Comparison of ENCODE assay signal across 1 cellular context in the genomic region with DNA sequence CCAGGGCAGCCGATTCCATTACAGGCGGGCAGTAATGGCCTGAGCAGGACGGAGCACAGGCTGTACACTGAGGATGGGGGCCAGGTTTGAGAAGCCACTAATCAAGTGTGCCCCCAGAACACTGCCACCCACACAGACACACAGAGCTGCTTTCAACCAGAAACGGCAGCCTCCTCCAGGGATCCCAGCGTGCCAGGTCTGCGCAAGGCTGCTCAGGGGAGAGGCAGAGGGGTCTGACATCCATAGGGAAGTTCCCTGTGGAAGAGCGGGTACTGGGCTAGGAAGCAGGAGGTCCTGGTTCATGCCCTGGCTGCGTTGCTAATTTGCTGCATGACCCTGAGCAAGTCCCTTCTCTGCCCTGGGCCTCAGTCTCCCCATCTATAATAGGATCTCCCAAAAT.
TF ChIP-seq lines count a peak whose summit lies in the region.

No MANE protein-coding gene starts in this region.

TF ChIP-seq in IMR-90, 13 proteins besides CTCF, POLR2A, EP300 and RAD21:
- TF ChIP-seq FOS (IDR thresholded peaks at IDR 0.05; ENCODE audit: low read depth, low read length) (no peak), CHD1 (IDR thresholded peaks at IDR 0.05; ENCODE audit: low read depth, low read length) (no peak), SMC3 (IDR thresholded peaks at IDR 0.05; ENCODE audit: low read depth, low read length) (no peak), MAZ (IDR thresholded peaks at IDR 0.05; ENCODE audit: borderline replicate concordance, low read depth, low read length) (no peak), MAFK (IDR thresholded peaks at IDR 0.05; ENCODE audit: low read depth, low read length) (no peak), RFX5 (IDR thresholded peaks at IDR 0.05; ENCODE audit: low read depth, low read length) (no peak)
